ENCODE assay signal across 1 cellular context in genomic region chr3:186605561-186606545, GRCh38.
TF ChIP-seq lines count a peak whose summit lies in the region.

No MANE protein-coding gene starts in this region.

TF ChIP-seq in H1, 55 proteins besides CTCF, POLR2A, EP300 and RAD21:
- TF ChIP-seq SIX5 (IDR thresholded peaks at IDR 0.05; ENCODE audit: low read depth, low read length), result no peak
- TF ChIP-seq YY1 (IDR thresholded peaks at IDR 0.05; ENCODE audit: low read depth, low read length), result no peak
- no peak for TF ChIP-seq USF2 (IDR thresholded peaks at IDR 0.05; ENCODE audit: low read length)
- TF ChIP-seq RFX5 (IDR thresholded peaks at IDR 0.05; ENCODE audit: borderline replicate concordance, low read depth, low read length), result no peak
TF ChIP-seq in H1: peak in this region for 0.
